In the genomic region with DNA sequence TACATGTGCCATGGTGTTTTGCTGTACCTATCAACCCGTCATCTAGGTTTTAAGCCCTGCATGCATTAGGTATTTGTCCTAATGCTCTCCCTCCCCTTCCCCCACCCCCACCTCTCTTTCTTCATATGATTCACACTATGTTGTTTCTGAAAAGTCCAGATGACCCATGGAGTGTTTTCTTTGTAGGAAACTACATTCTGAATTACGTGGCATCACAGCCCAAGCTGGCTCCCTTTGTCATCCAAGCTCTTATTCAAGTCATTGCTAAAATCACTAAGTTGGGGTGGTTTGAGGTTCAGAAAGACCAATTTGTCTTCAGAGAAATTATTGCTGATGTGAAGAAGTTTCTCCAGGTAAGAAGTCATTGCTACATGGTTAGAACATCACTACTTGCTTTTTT, we compare ENCODE assay signal across 24 cellular contexts. TPM values are rescaled to one million over a fixed set of nuclear protein-coding genes. Genes with fewer than 3 reads are reported as not detected.
DNase-seq lines count a peak whose midpoint lies in the region; ATAC-seq and TF ChIP-seq lines count a peak whose summit lies in the region.
"Had no signal": no experiment of that assay in that cellular context is flagged by ENCODE, and none has a peak within 500 bp of the region (broad histone marks: within the 10 kb centered on the region; RNA-seq: fewer than 3 reads in every experiment).

No MANE protein-coding gene starts in this region.

- TF ChIP-seq CTCF in RWPE2 (IDR thresholded peaks at IDR 0.05; ENCODE audit: poor library complexity, severe bottlenecking) (no peak), epithelial cell of esophagus (IDR thresholded peaks at IDR 0.05; ENCODE audit: insufficient read depth, low read depth, low read length, missing control alignments) (no peak), osteoblast (IDR thresholded peaks at IDR 0.05; ENCODE audit: extremely low read depth, low read depth, low read length) (no peak)

- H2AFZ ChIP-seq in osteoblast (ENCODE audit: low read length), result no peak overlapping the region

- no peak for TF ChIP-seq POLR2A in GM18505 (IDR thresholded peaks at IDR 0.05; ENCODE audit: borderline replicate concordance, extremely low read depth, insufficient read depth, insufficient read length)

- peaks cover 17% of the 10 kb centered on the region for H3K4me1 ChIP-seq in RWPE2 (ENCODE audit: insufficient read depth, poor library complexity, severe bottlenecking)
- H3K4me1 ChIP-seq in osteoblast (ENCODE audit: insufficient read depth, low read length), result peaks cover 5% of the 10 kb centered on the region
- H3K4me1 ChIP-seq: left ventricle myocardium inferior, prostate gland, SJCRH30, vagina had no signal

- H3K4me1 Mint-ChIP-seq in activated CD8-positive, alpha-beta memory T cell treated with anti-CD3 and anti-CD28 coated beads, Interleukin-2, amount 10 ng/mL, durations not matched to agents 7 days and 5 days, result no peaks in the 10 kb centered on the region
- H3K4me1 Mint-ChIP-seq: neural crest cell had no signal

- CTCF ChIA-PET in activated CD8-positive, alpha-beta memory T cell treated with anti-CD3 and anti-CD28 coated beads, Interleukin-2, amount 10 ng/mL, durations not matched to agents 7 days and 5 days (lab: Charles Lee), result no interaction called here

- peak; percentile 17; the same call in 1 of the 3 replicates for ATAC-seq in RWPE2 (ENCODE audit: low read depth)
- no peak for ATAC-seq in HG03342 (IDR thresholded peaks at IDR 0.05; ENCODE audit: unreplicated experiment)
- ATAC-seq in GM18505 (IDR thresholded peaks at IDR 0.05; ENCODE audit: unreplicated experiment), result no peak
- no peak for ATAC-seq in activated CD8-positive, alpha-beta memory T cell treated with anti-CD3 and anti-CD28 coated beads, Interleukin-2, amount 10 ng/mL, durations not matched to agents 7 days and 5 days
- ATAC-seq: WTC11 had no signal

- peak overlapping the region; percentile 1 for H3K4me2 ChIP-seq in osteoblast (ENCODE audit: insufficient read depth, low read length)
- H3K4me2 ChIP-seq: KMS-11 had no signal

- no peaks in the 10 kb centered on the region for H3K9me3 Mint-ChIP-seq in activated CD8-positive, alpha-beta memory T cell treated with anti-CD3 and anti-CD28 coated beads, Interleukin-2, amount 10 ng/mL, durations not matched to agents 7 days and 5 days (ENCODE audit: low read depth)
- H3K9me3 Mint-ChIP-seq: activated CD4-positive, alpha-beta memory T cell treated with anti-CD3 and anti-CD28 coated beads for 36 hours; T-helper 1 cell treated with Interleukin-12 subunit alpha and Interleukin-12 subunit beta and Interleukin-4 antibody, amounts not matched to agents 30 μg/mL and 1 μg/mL, for 36 hours; WTC11 had no signal

- H3K27me3 ChIP-seq in RWPE2 (ENCODE audit: insufficient read depth, poor library complexity, severe bottlenecking) (no peaks in the 10 kb centered on the region), osteoblast (ENCODE audit: insufficient read depth, low read length) (no peaks in the 10 kb centered on the region)
- H3K27me3 ChIP-seq: SJCRH30, vagina had no signal

- H3K36me3 ChIP-seq in RWPE2 (ENCODE audit: low read depth) (peaks cover 14% of the 10 kb centered on the region; the same call in 1 of the 2 replicates), osteoblast (ENCODE audit: insufficient read depth, low read length) (no peaks in the 10 kb centered on the region)
- H3K36me3 ChIP-seq: left ventricle myocardium inferior, prostate gland, vagina had no signal

- no peaks in the 10 kb centered on the region for H3K9me3 ChIP-seq in RWPE2 (ENCODE audit: severe bottlenecking)
- H3K9me3 ChIP-seq in osteoblast (ENCODE audit: low read depth, low read length), result no peaks in the 10 kb centered on the region
- H3K9me3 ChIP-seq: left ventricle myocardium inferior, prostate gland, SJCRH30, vagina had no signal

- H3K79me2 ChIP-seq in osteoblast (ENCODE audit: insufficient read depth, low read length), result no peaks in the 10 kb centered on the region

- no peak overlapping the region for H3K27ac ChIP-seq in RWPE2 (ENCODE audit: poor library complexity, severe bottlenecking)
- H3K27ac ChIP-seq in osteoblast (ENCODE audit: low read depth, low read length), result peak overlapping the region; percentile 13
- H3K27ac ChIP-seq: coronary artery, KMS-11, left ventricle myocardium inferior, prostate gland, SJCRH30, vagina had no signal

- DNase-seq in EL (peak; percentile 73), RWPE2 (ENCODE audit: low spot score) (no peak), epithelial cell of esophagus (ENCODE audit: low read depth) (peak; percentile 62), osteoblast (ENCODE audit: insufficient read length, low spot score, missing footprints) (peak; percentile 46), NCI-H226 (no peak)
- DNase-seq in activated CD8-positive, alpha-beta memory T cell treated with anti-CD3 and anti-CD28 coated beads, Interleukin-2, amount 10 ng/mL, durations not matched to agents 7 days and 5 days, result no peak
- DNase-seq: activated CD4-positive, alpha-beta memory T cell treated with anti-CD3 and anti-CD28 coated beads for 36 hours; anterior cingulate cortex; left ventricle myocardium inferior; NCI-H1417; NCI-H82; SJCRH30; stimulated activated CD4-positive, alpha-beta T cell treated with anti-CD3 and anti-CD28 coated beads, Interleukin-12 subunit alpha, Interleukin-12 subunit beta, amount 100 ng/mL, for 4 hours; stimulated activated CD8-positive, alpha-beta memory T cell treated with anti-CD3 and anti-CD28 coated beads, Interleukin-4, amount 100 ng/mL, for 48 hours; substantia nigra had no signal

- H3K36me3 Mint-ChIP-seq in activated CD8-positive, alpha-beta memory T cell treated with anti-CD3 and anti-CD28 coated beads, Interleukin-2, amount 10 ng/mL, durations not matched to agents 7 days and 5 days, result no peaks in the 10 kb centered on the region
- H3K36me3 Mint-ChIP-seq: activated CD4-positive, alpha-beta memory T cell treated with anti-CD3 and anti-CD28 coated beads for 36 hours had no signal

- H3K27me3 Mint-ChIP-seq in activated CD8-positive, alpha-beta memory T cell treated with anti-CD3 and anti-CD28 coated beads, Interleukin-2, amount 10 ng/mL, durations not matched to agents 7 days and 5 days, result no peaks in the 10 kb centered on the region
- H3K27me3 Mint-ChIP-seq: activated CD4-positive, alpha-beta memory T cell treated with anti-CD3 and anti-CD28 coated beads for 36 hours had no signal

- H3K4me3 Mint-ChIP-seq in activated CD8-positive, alpha-beta memory T cell treated with anti-CD3 and anti-CD28 coated beads, Interleukin-2, amount 10 ng/mL, durations not matched to agents 7 days and 5 days, result no peak overlapping the region
- H3K4me3 Mint-ChIP-seq: activated CD4-positive, alpha-beta memory T cell treated with anti-CD3 and anti-CD28 coated beads for 36 hours; neural crest cell; T-helper 1 cell treated with Interleukin-12 subunit alpha and Interleukin-12 subunit beta and Interleukin-4 antibody, amounts not matched to agents 30 μg/mL and 1 μg/mL, for 36 hours; WTC11 had no signal

- no peak overlapping the region for H3K27ac Mint-ChIP-seq in activated CD8-positive, alpha-beta memory T cell treated with anti-CD3 and anti-CD28 coated beads, Interleukin-2, amount 10 ng/mL, durations not matched to agents 7 days and 5 days
- H3K27ac Mint-ChIP-seq: activated CD4-positive, alpha-beta memory T cell treated with anti-CD3 and anti-CD28 coated beads for 36 hours; T-helper 1 cell treated with Interleukin-12 subunit alpha and Interleukin-12 subunit beta and Interleukin-4 antibody, amounts not matched to agents 30 μg/mL and 1 μg/mL, for 36 hours; WTC11 had no signal

- H3K4me3 ChIP-seq in RWPE2 (ENCODE audit: severe bottlenecking) (no peak overlapping the region), epithelial cell of esophagus (ENCODE audit: low read length) (no peak overlapping the region), osteoblast (ENCODE audit: insufficient read depth, low read length) (no peak overlapping the region)
- H3K4me3 ChIP-seq: coronary artery, left ventricle myocardium inferior, prostate gland, SJCRH30, vagina had no signal

- no peaks in the 10 kb centered on the region for H4K20me1 ChIP-seq in osteoblast (ENCODE audit: insufficient read depth, low read length)

RNA-seq across cellular contexts. Expression of gene RANBP17, which starts 30.4 kb away (rescaled TPM):
- total RNA-seq in osteoblast, result 4.0 and 5.0 TPM in 2 replicates
- total RNA-seq in activated CD8-positive, alpha-beta memory T cell treated with anti-CD3 and anti-CD28 coated beads, Interleukin-2, amount 10 ng/mL, durations not matched to agents 7 days and 5 days, result not detected
- total RNA-seq: activated CD4-positive, alpha-beta memory T cell treated with anti-CD3 and anti-CD28 coated beads for 36 hours had no signal

Comparison
In these comparisons a context has a peak if more than half of its experiments do, and no peak if none do; other contexts are left out.
1. DNase-seq: peak in EL (single experiment), epithelial cell of esophagus (single experiment) and osteoblast (single experiment); none in RWPE2 (single experiment), NCI-H226 (single experiment) and activated CD8-positive, alpha-beta memory T cell treated with anti-CD3 and anti-CD28 coated beads, Interleukin-2, amount 10 ng/mL, durations not matched to agents 7 days and 5 days (single experiment).